In the genomic region with DNA sequence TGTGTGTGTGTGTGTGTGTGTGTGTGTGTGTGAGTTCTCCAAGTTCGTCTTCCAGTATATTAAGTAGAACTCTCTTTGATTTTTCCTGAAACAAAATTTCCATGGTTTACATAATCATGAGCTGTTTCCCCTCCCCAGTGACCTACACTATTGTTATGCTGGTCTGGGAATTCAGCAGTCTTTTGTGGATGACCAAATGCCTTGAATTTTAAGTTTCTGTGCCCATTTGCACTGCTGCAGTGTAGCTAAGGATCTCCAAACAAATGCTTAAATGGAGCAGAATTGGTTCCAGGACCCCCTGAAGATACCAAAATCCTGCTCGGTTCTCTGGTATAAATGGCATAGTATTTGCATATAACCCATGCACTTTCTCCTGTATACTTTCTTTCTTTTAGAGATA, we compare ENCODE assay signal across 16 cellular contexts.
A peak's percentile ranks its signal among the peaks of the same experiment; 100 is the strongest.
DNase-seq lines count a peak whose midpoint lies in the region; ATAC-seq and TF ChIP-seq lines count a peak whose summit lies in the region.
"Had no signal": no experiment of that assay in that cellular context is flagged by ENCODE, and none has a peak within 500 bp of the region (broad histone marks: within the 10 kb centered on the region; RNA-seq: fewer than 3 reads in every experiment).

No MANE protein-coding gene starts in this region.

- CTCF ChIA-PET in activated CD4-positive, alpha-beta memory T cell treated with anti-CD3 and anti-CD28 coated beads, Interleukin-2, amount 10 ng/mL, durations not matched to agents 7 days and 5 days (lab: Charles Lee), result no interaction called here

- H4K20me1 ChIP-seq in GM23338 (replicated peaks; ENCODE audit: insufficient read depth), result no peaks in the 10 kb centered on the region
- H4K20me1 ChIP-seq in osteoblast (ENCODE audit: insufficient read depth, low read length), result no peaks in the 10 kb centered on the region

- intact Hi-C loops in cardiac septum (cut with DNase I), result no loop called here

- H3K27me3 ChIP-seq in GM23338 (ENCODE audit: insufficient read depth) (no peaks in the 10 kb centered on the region), iPS-20b (ENCODE audit: insufficient read depth, low read length) (no peaks in the 10 kb centered on the region), osteoblast (ENCODE audit: insufficient read depth, low read length) (peaks cover 7% of the 10 kb centered on the region)

- peak; percentile 77 for ATAC-seq in GM23338
- ATAC-seq in activated naive CD8-positive, alpha-beta T cell treated with anti-CD3 and anti-CD28 coated beads, Interleukin-2, amount 50 U/mL, for 24 hours, result no peak
- ATAC-seq: K562 had no signal

- peaks cover 43% of the 10 kb centered on the region for H3K4me1 Mint-ChIP-seq in GM23338
- no peaks in the 10 kb centered on the region for H3K4me1 Mint-ChIP-seq in activated CD4-positive, alpha-beta memory T cell treated with anti-CD3 and anti-CD28 coated beads, Interleukin-2, amount 10 ng/mL, durations not matched to agents 7 days and 5 days
- H3K4me1 Mint-ChIP-seq in activated naive CD8-positive, alpha-beta T cell treated with anti-CD3 and anti-CD28 coated beads, Interleukin-2, amount 50 U/mL, for 24 hours, result no peaks in the 10 kb centered on the region

- H3K36me3 Mint-ChIP-seq in GM23338 (ENCODE audit: low read depth), result no peaks in the 10 kb centered on the region
- no peaks in the 10 kb centered on the region for H3K36me3 Mint-ChIP-seq in activated CD4-positive, alpha-beta memory T cell treated with anti-CD3 and anti-CD28 coated beads, Interleukin-2, amount 10 ng/mL, durations not matched to agents 7 days and 5 days (ENCODE audit: low read depth)
- no peaks in the 10 kb centered on the region for H3K36me3 Mint-ChIP-seq in activated naive CD8-positive, alpha-beta T cell treated with anti-CD3 and anti-CD28 coated beads, Interleukin-2, amount 50 U/mL, for 24 hours (ENCODE audit: low read depth)

- peaks cover 28% of the 10 kb centered on the region for H3K27me3 Mint-ChIP-seq in GM23338 (ENCODE audit: insufficient read depth, low read depth, poor library complexity)
- peaks cover 1% of the 10 kb centered on the region for H3K27me3 Mint-ChIP-seq in activated CD4-positive, alpha-beta memory T cell treated with anti-CD3 and anti-CD28 coated beads, Interleukin-2, amount 10 ng/mL, durations not matched to agents 7 days and 5 days
- no peaks in the 10 kb centered on the region for H3K27me3 Mint-ChIP-seq in activated naive CD8-positive, alpha-beta T cell treated with anti-CD3 and anti-CD28 coated beads, Interleukin-2, amount 50 U/mL, for 24 hours

- POLR2A ChIA-PET in activated CD4-positive, alpha-beta memory T cell treated with anti-CD3 and anti-CD28 coated beads, Interleukin-2, amount 10 ng/mL, durations not matched to agents 7 days and 5 days (lab: Charles Lee), result no interaction called here

- H3K9ac ChIP-seq in iPS-20b (ENCODE audit: low read depth, low read length), result peak overlapping the region; percentile 14; the same call in 1 of the 2 replicates

- TF ChIP-seq CTCF in GM23338 (conservative IDR thresholded peaks at IDR 0.05; ENCODE audit: low read depth in 2 of 2) (no peak), osteoblast (IDR thresholded peaks at IDR 0.05; ENCODE audit: extremely low read depth, low read depth, low read length) (no peak)

- H2AFZ ChIP-seq in GM23338 (no peak overlapping the region), osteoblast (ENCODE audit: low read length) (no peak overlapping the region)

- H3K4me1 ChIP-seq in GM23338 (ENCODE audit: insufficient read depth) (peaks cover 14% of the 10 kb centered on the region), iPS-20b (ENCODE audit: insufficient read depth, low read length) (peaks cover 13% of the 10 kb centered on the region; the same call in 1 of the 2 replicates), osteoblast (ENCODE audit: insufficient read depth, low read length) (no peaks in the 10 kb centered on the region)
- H3K4me1 ChIP-seq: Caco-2 had no signal

- peak; percentile 75 for DNase-seq in GM23338 (ENCODE audit: low spot score)
- peak; percentile 59 for DNase-seq in astrocyte of the hippocampus (ENCODE audit: low read depth, low spot score)
- peak; percentile 13 for DNase-seq in osteoblast (ENCODE audit: insufficient read length, low spot score, missing footprints)
- no peak for DNase-seq in activated CD4-positive, alpha-beta memory T cell treated with anti-CD3 and anti-CD28 coated beads, Interleukin-2, amount 10 ng/mL, durations not matched to agents 7 days and 5 days
- no peak for DNase-seq in cerebellum (ENCODE audit: low spot score)
- DNase-seq in activated naive CD8-positive, alpha-beta T cell treated with anti-CD3 and anti-CD28 coated beads, Interleukin-2, amount 50 U/mL, for 24 hours, result no peak
- DNase-seq in cardiac septum (ENCODE audit: low spot score), result no peak
- DNase-seq: Caco-2; CD4-positive, alpha-beta T cell; GDM1; NCI-H1105; NCI-H2081 treated with DMSO at 0.1 percent for 48 hours; NCI-H748 treated with DMSO at 0.1 percent for 48 hours; SHP77 had no signal

- peak overlapping the region; percentile 95 for H3K27ac ChIP-seq in GM23338 (ENCODE audit: low read depth)
- H3K27ac ChIP-seq in iPS-20b (ENCODE audit: low read length), result peak overlapping the region; percentile 0
- H3K27ac ChIP-seq in osteoblast (ENCODE audit: low read depth, low read length), result no peak overlapping the region

- no peaks in the 10 kb centered on the region for H3F3A ChIP-seq in GM23338 (replicated peaks; ENCODE audit: low read depth)

- H3K36me3 ChIP-seq in GM23338 (ENCODE audit: insufficient read depth), result no peaks in the 10 kb centered on the region
- H3K36me3 ChIP-seq in iPS-20b (ENCODE audit: insufficient read depth, low read depth, low read length), result no peaks in the 10 kb centered on the region
- no peaks in the 10 kb centered on the region for H3K36me3 ChIP-seq in osteoblast (ENCODE audit: insufficient read depth, low read length)

- H3K9me3 ChIP-seq in iPS-20b (ENCODE audit: insufficient read depth, low read depth, low read length) (no peaks in the 10 kb centered on the region), osteoblast (ENCODE audit: low read depth, low read length) (no peaks in the 10 kb centered on the region)
- H3K9me3 ChIP-seq: Caco-2 had no signal

- no peak overlapping the region for H3K4me3 Mint-ChIP-seq in GM23338
- H3K4me3 Mint-ChIP-seq in activated CD4-positive, alpha-beta memory T cell treated with anti-CD3 and anti-CD28 coated beads, Interleukin-2, amount 10 ng/mL, durations not matched to agents 7 days and 5 days, result no peak overlapping the region
- H3K4me3 Mint-ChIP-seq in activated naive CD8-positive, alpha-beta T cell treated with anti-CD3 and anti-CD28 coated beads, Interleukin-2, amount 50 U/mL, for 24 hours, result no peak overlapping the region
- H3K4me3 Mint-ChIP-seq: CD4-positive, alpha-beta T cell had no signal

- H3K4me3 ChIP-seq in GM23338 (0 out of 2 replicates have a peak overlapping the region, but pooled peaks have one; percentile 0), iPS-20b (ENCODE audit: low read length) (peak overlapping the region; percentile 38; the same call in 1 of the 2 replicates), osteoblast (ENCODE audit: insufficient read depth, low read length) (no peak overlapping the region)
- H3K4me3 ChIP-seq: K562 had no signal

- peak overlapping the region; percentile 91 for H3K27ac Mint-ChIP-seq in GM23338
- no peak overlapping the region for H3K27ac Mint-ChIP-seq in activated CD4-positive, alpha-beta memory T cell treated with anti-CD3 and anti-CD28 coated beads, Interleukin-2, amount 10 ng/mL, durations not matched to agents 7 days and 5 days
- no peak overlapping the region for H3K27ac Mint-ChIP-seq in activated naive CD8-positive, alpha-beta T cell treated with anti-CD3 and anti-CD28 coated beads, Interleukin-2, amount 50 U/mL, for 24 hours
- H3K27ac Mint-ChIP-seq: CD4-positive, alpha-beta T cell had no signal

- H3K9me3 Mint-ChIP-seq in GM23338, result no peaks in the 10 kb centered on the region
- H3K9me3 Mint-ChIP-seq in activated CD4-positive, alpha-beta memory T cell treated with anti-CD3 and anti-CD28 coated beads, Interleukin-2, amount 10 ng/mL, durations not matched to agents 7 days and 5 days, result no peaks in the 10 kb centered on the region
- H3K9me3 Mint-ChIP-seq in activated naive CD8-positive, alpha-beta T cell treated with anti-CD3 and anti-CD28 coated beads, Interleukin-2, amount 50 U/mL, for 24 hours, result no peaks in the 10 kb centered on the region
- H3K9me3 Mint-ChIP-seq: CD4-positive, alpha-beta T cell had no signal

- H3K4me2 ChIP-seq in GM23338 (peak overlapping the region; percentile 6), osteoblast (ENCODE audit: insufficient read depth, low read length) (no peak overlapping the region)

- H3K9me2 ChIP-seq in GM23338 (ENCODE audit: insufficient read depth), result no peaks in the 10 kb centered on the region

- H3K79me2 ChIP-seq in GM23338 (replicated peaks; ENCODE audit: insufficient read depth) (no peaks in the 10 kb centered on the region), osteoblast (ENCODE audit: insufficient read depth, low read length) (no peaks in the 10 kb centered on the region)

TF ChIP-seq in GM23338, 12 proteins besides CTCF, POLR2A, EP300 and RAD21 (continues in another document):
- TF ChIP-seq POLR2AphosphoS5 (IDR thresholded peaks at IDR 0.05; ENCODE audit: low read depth), result no peak

Comparison
In these comparisons a context has a peak if more than half of its experiments do, and no peak if none do; other contexts are left out.
1. DNase-seq: peak in GM23338 (single experiment), astrocyte of the hippocampus (single experiment) and osteoblast (single experiment); none in activated CD4-positive, alpha-beta memory T cell treated with anti-CD3 and anti-CD28 coated beads, Interleukin-2, amount 10 ng/mL, durations not matched to agents 7 days and 5 days (single experiment), cerebellum (single experiment), activated naive CD8-positive, alpha-beta T cell treated with anti-CD3 and anti-CD28 coated beads, Interleukin-2, amount 50 U/mL, for 24 hours (single experiment) and cardiac septum (single experiment).